34 cellular contexts compared by ENCODE assay signal in the genomic region with DNA sequence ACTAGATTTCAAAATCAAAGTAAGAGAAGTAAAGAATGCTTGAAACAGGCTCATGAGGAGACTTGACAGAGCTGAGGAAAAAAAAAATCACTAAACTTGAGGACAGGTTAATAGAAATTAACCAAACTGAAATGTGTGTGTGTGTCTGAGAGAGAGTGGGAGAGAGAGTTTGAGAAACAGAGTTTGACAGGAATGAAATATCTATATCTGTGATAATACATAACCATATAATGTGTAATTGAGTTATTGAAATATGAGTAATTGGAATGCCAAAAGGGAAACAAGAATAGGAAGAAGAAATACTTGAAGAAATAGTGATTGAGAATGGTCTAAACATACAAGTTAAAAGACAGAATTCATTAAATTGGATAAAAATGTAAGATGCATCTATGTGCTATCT.
"Had no signal": no experiment of that assay in that cellular context is flagged by ENCODE, and none has a peak within 500 bp of the region (broad histone marks: within the 10 kb centered on the region; RNA-seq: fewer than 3 reads in every experiment).

No MANE protein-coding gene starts in this region.

- H3K4me3 ChIP-seq: MG63 had no signal

- DNase-seq: Karpas-422, Kasumi-1, MG63, MM.1S, MV-4-11, NCI-H1048, NCI-H1092, NCI-H1092 treated with DMSO at 0.1 percent for 48 hours, NCI-H1105, NCI-H1105 treated with DMSO at 0.1 percent for 48 hours, NCI-H1417, NCI-H1417 treated with DMSO at 0.1 percent for 48 hours, NCI-H1436, NCI-H1436 treated with DMSO at 0.1 percent for 48 hours, NCI-H146, NCI-H1694, NCI-H1694 treated with DMSO at 0.1 percent for 48 hours, NCI-H187, NCI-H187 treated with DMSO at 0.1 percent for 48 hours, NCI-H1930, NCI-H2029, NCI-H2029 treated with DMSO at 0.1 percent for 48 hours, NCI-H2081, NCI-H2081 treated with DMSO at 0.1 percent for 48 hours, NCI-H2107, NCI-H2171, NCI-H2171 treated with DMSO at 0.1 percent for 48 hours, NCI-H2227 treated with DMSO at 0.1 percent for 48 hours, NCI-H226, NCI-H345, NCI-H446, NCI-H446 treated with DMSO at 0.1 percent for 48 hours, NCI-H510A had no signal

- H3K9me3 ChIP-seq: MG63 had no signal

- H3K36me3 ChIP-seq: MG63 had no signal

- H3K9ac ChIP-seq: KMS-11 had no signal

- H3K4me2 ChIP-seq: KMS-11 had no signal

- H3K27ac ChIP-seq: KMS-11 had no signal

- H3K27me3 ChIP-seq: MG63 had no signal
